Comparison of ENCODE assay signal across 13 cellular contexts in genomic region chr10:122419890-122420623, GRCh38. TPM values are rescaled to one million over a fixed set of nuclear protein-coding genes. Genes with fewer than 3 reads are reported as not detected.
DNase-seq lines count a peak whose midpoint lies in the region; ATAC-seq, FAIRE-seq and TF ChIP-seq lines count a peak whose summit lies in the region.
"Had no signal": no experiment of that assay in that cellular context is flagged by ENCODE, and none has a peak within 500 bp of the region (broad histone marks: within the 10 kb centered on the region; RNA-seq: fewer than 3 reads in every experiment).

No MANE protein-coding gene starts in this region.

- H3K27me3 ChIP-seq in ACC112 (ENCODE audit: insufficient read depth, low read length): no peaks in the 10 kb centered on the region
- no peaks in the 10 kb centered on the region for H3K27me3 ChIP-seq in GM23248 (replicated peaks; ENCODE audit: insufficient read depth)
- H3K27me3 ChIP-seq in bronchial epithelial cell (ENCODE audit: control insufficient read depth, insufficient read depth, low read length): no peaks in the 10 kb centered on the region
- no peaks in the 10 kb centered on the region for H3K27me3 ChIP-seq in neural progenitor cell
- H3K27me3 ChIP-seq: BE2C had no signal

- H3K4me3 ChIP-seq in ACC112 (ENCODE audit: low read depth, low read length): no peak overlapping the region
- peak overlapping the region; percentile 17; the same call in 1 of the 2 replicates for H3K4me3 ChIP-seq in GM23248
- no peak overlapping the region for H3K4me3 ChIP-seq in bronchial epithelial cell (ENCODE audit: low read depth, low read length)
- no peak overlapping the region for H3K4me3 ChIP-seq in neural progenitor cell

- no peak for FAIRE-seq in bronchial epithelial cell (lab: Jason Lieb, UNC)
- FAIRE-seq: TTC549 had no signal

- H3F3A ChIP-seq in GM23248 (ENCODE audit: insufficient read depth) (peaks cover 40% of the 10 kb centered on the region), neural progenitor cell (ENCODE audit: low read depth) (no peaks in the 10 kb centered on the region)

- no peak overlapping the region for H2AFZ ChIP-seq in ACC112 (ENCODE audit: low read length, unreplicated experiment)
- no peak overlapping the region for H2AFZ ChIP-seq in GM23248
- no peak overlapping the region for H2AFZ ChIP-seq in neural progenitor cell (replicated peaks)

- no peak overlapping the region for H3K27ac Mint-ChIP-seq in neural progenitor cell

- H3K9me2 ChIP-seq in GM23248 (ENCODE audit: insufficient read depth): no peaks in the 10 kb centered on the region

- H3K27me3 Mint-ChIP-seq in neural progenitor cell (ENCODE audit: insufficient read depth, low read depth): no peaks in the 10 kb centered on the region

- H3K27ac ChIP-seq in ACC112 (ENCODE audit: low read depth, low read length): peak overlapping the region; percentile 79
- peak overlapping the region; percentile 72 for H3K27ac ChIP-seq in GM23248
- no peak overlapping the region for H3K27ac ChIP-seq in neural progenitor cell

- peaks cover 7% of the 10 kb centered on the region for H3K36me3 Mint-ChIP-seq in neural progenitor cell

- in situ Hi-C loops in GM23248 (cut with MboI): no loop called here

- H4K20me1 ChIP-seq in GM23248 (ENCODE audit: insufficient read depth) (no peaks in the 10 kb centered on the region), neural progenitor cell (ENCODE audit: low read depth) (no peaks in the 10 kb centered on the region)

- H3K9ac ChIP-seq in GM23248 (no peak overlapping the region; the same call in 1 of the 2 replicates), neural progenitor cell (no peak overlapping the region)

- H3K9me3 ChIP-seq in GM23248 (ENCODE audit: low read depth) (no peaks in the 10 kb centered on the region), neural progenitor cell (ENCODE audit: low read depth) (no peaks in the 10 kb centered on the region)
- H3K9me3 ChIP-seq: BE2C had no signal

- DNase-seq in GM23248 (peak; percentile 83), bronchial epithelial cell (ENCODE audit: low read depth) (peak; percentile 57), iris pigment epithelial cell (ENCODE audit: low read depth) (peak; percentile 68), NCI-H128 (lab: John Stamatoyannopoulos, UW; ENCODE audit: unreplicated experiment) (no peak), NCI-H69 (lab: John Stamatoyannopoulos, UW) (no peak), neural progenitor cell (ENCODE audit: low spot score) (no peak)
- DNase-seq: activated CD8-positive, alpha-beta memory T cell treated with anti-CD3 and anti-CD28 coated beads, Interleukin-2, amount 50 U/mL, for 4 hours; amniotic stem cell; BE2C had no signal

- H3K4me2 ChIP-seq in GM23248 (ENCODE audit: unreplicated experiment) (peak overlapping the region; percentile 64), neural progenitor cell (no peak overlapping the region)

- H3K36me3 ChIP-seq in ACC112 (ENCODE audit: insufficient read depth, low read length) (no peaks in the 10 kb centered on the region), GM23248 (ENCODE audit: low read depth) (peaks cover 11% of the 10 kb centered on the region), bronchial epithelial cell (ENCODE audit: control insufficient read depth, insufficient read depth, low read length) (peaks cover 4% of the 10 kb centered on the region), neural progenitor cell (peaks cover 6% of the 10 kb centered on the region)
- H3K36me3 ChIP-seq: BE2C had no signal

- peaks cover 46% of the 10 kb centered on the region for H3K4me1 ChIP-seq in ACC112 (ENCODE audit: control insufficient read depth, insufficient read depth, low read length, unreplicated experiment)
- peaks cover 53% of the 10 kb centered on the region for H3K4me1 ChIP-seq in GM23248 (ENCODE audit: insufficient read depth)
- no peaks in the 10 kb centered on the region for H3K4me1 ChIP-seq in neural progenitor cell
- H3K4me1 ChIP-seq: BE2C had no signal

- H3K9me3 Mint-ChIP-seq in neural progenitor cell: no peaks in the 10 kb centered on the region

- 12 to 20% methylated on average over 3 of the region's 3 CpGs for WGBS in GM23248 (ENCODE audit: low coverage in 1 of 2, low lambda C conversion rate in 2 of 2, missing lambda C conversion rate in 2 of 2), 2 experiments

- no peak for TF ChIP-seq CTCF in bronchial epithelial cell (IDR thresholded peaks at IDR 0.05; ENCODE audit: insufficient read depth, low read length, severe bottlenecking)
- TF ChIP-seq CTCF in neural progenitor cell (IDR thresholded peaks at IDR 0.05): no peak

- no peak for ATAC-seq in GM21717 (IDR thresholded peaks at IDR 0.05; ENCODE audit: unreplicated experiment)

- no peak overlapping the region for H3K4me3 Mint-ChIP-seq in neural progenitor cell

- H3K79me2 ChIP-seq in ACC112 (ENCODE audit: control insufficient read depth, insufficient read depth, low read length, unreplicated experiment) (no peaks in the 10 kb centered on the region), GM23248 (ENCODE audit: insufficient read depth) (no peaks in the 10 kb centered on the region), neural progenitor cell (ENCODE audit: low read depth) (no peaks in the 10 kb centered on the region)

- peaks cover 11% of the 10 kb centered on the region for H3K4me1 Mint-ChIP-seq in neural progenitor cell

RNA-seq across cellular contexts. Expression of gene ARMS2, which starts 34.4 kb away (rescaled TPM):
- total RNA-seq in GM23248 (2014; rRNA removed; shearing (Covaris generic)): not detected in 2 replicates
- polyA plus RNA-seq in GM23248 (2016; fragmentation: Nextera tagmentation; extraction: Ambion mirVana): not detected in 2 replicates
- not detected in 2 replicates for total RNA-seq in bronchial epithelial cell
- total RNA-seq in neural progenitor cell (ENCODE audit: low replicate concordance): not detected in 2 replicates
- polyA plus RNA-seq: neural cell had no signal

RNA-seq across cellular contexts. Expression of gene HTRA1, which starts 41.3 kb away (rescaled TPM):
- total RNA-seq in GM23248 (2014; rRNA removed; shearing (Covaris generic)): 395 and 405 TPM in 2 replicates
- 220 and 303 TPM in 2 replicates for polyA plus RNA-seq in GM23248 (2016; fragmentation: Nextera tagmentation; extraction: Ambion mirVana)
- total RNA-seq in bronchial epithelial cell (64.1 and 80.3 TPM in 2 replicates), neural progenitor cell (ENCODE audit: low replicate concordance) (12.2 and 17.0 TPM in 2 replicates)

RNA-seq across cellular contexts. Expression of gene PLEKHA1, which starts 45.5 kb away (rescaled TPM):
- total RNA-seq in GM23248 (2014; rRNA removed; shearing (Covaris generic)): 28.7 and 31.4 TPM in 2 replicates
- 39.0 and 41.0 TPM in 2 replicates for polyA plus RNA-seq in GM23248 (2016; fragmentation: Nextera tagmentation; extraction: Ambion mirVana)
- total RNA-seq in bronchial epithelial cell (35.3 and 38.9 TPM in 2 replicates), neural progenitor cell (ENCODE audit: low replicate concordance) (70.2 and 79.1 TPM in 2 replicates)

Comparison
In these comparisons a context has a peak if more than half of its experiments do, and no peak if none do; other contexts are left out.
1. DNase-seq: peak in GM23248 (single experiment), bronchial epithelial cell (single experiment) and iris pigment epithelial cell (single experiment); none in NCI-H128 (single experiment), NCI-H69 (single experiment) and neural progenitor cell (single experiment).